ENCODE assay signal across 16 cellular contexts in genomic region chr3:23075478-23075877, GRCh38.
A peak's percentile ranks its signal among the peaks of the same experiment; 100 is the strongest.
DNase-seq lines count a peak whose midpoint lies in the region; TF ChIP-seq lines count a peak whose summit lies in the region.
"Had no signal": no experiment of that assay in that cellular context is flagged by ENCODE, and none has a peak within 500 bp of the region (broad histone marks: within the 10 kb centered on the region; RNA-seq: fewer than 3 reads in every experiment).

No MANE protein-coding gene starts in this region.

- peak; percentile 2 for DNase-seq in GM04504 (ENCODE audit: low read depth)
- DNase-seq in RPMI7951 (ENCODE audit: low read depth): peak; percentile 61
- DNase-seq in fibroblast of pulmonary artery (ENCODE audit: low read depth): peak; percentile 86
- peak; percentile 91 for DNase-seq in retinal pigment epithelial cell (ENCODE audit: low read depth)
- DNase-seq in NCI-H748 treated with DMSO at 0.1 percent for 48 hours (lab: John Stamatoyannopoulos, UW): no peak
- DNase-seq in NCI-H2107 treated with DMSO at 0.1 percent for 48 hours (lab: John Stamatoyannopoulos, UW; ENCODE audit: unreplicated experiment): no peak
- no peak for DNase-seq in activated CD4-positive, alpha-beta T cell treated with anti-CD3 and anti-CD28 coated beads for 48 hours
- DNase-seq: activated CD8-positive, alpha-beta memory T cell treated with anti-CD3 and anti-CD28 coated beads, Interleukin-2, amount 50 U/mL, for 4 hours; activated naive CD4-positive, alpha-beta T cell; CD4-positive, alpha-beta memory T cell; GOT3; islet precursor cell; NCI-H2081 treated with DMSO at 0.1 percent for 48 hours; stimulated activated CD4-positive, alpha-beta T cell treated with anti-CD3 and anti-CD28 coated beads, Interleukin-4, amount 100 ng/mL, for 24 hours had no signal

- no peak for TF ChIP-seq CTCF in fibroblast of pulmonary artery (IDR thresholded peaks at IDR 0.05; ENCODE audit: low read length, missing control alignments)
- no peak for TF ChIP-seq CTCF in retinal pigment epithelial cell (conservative IDR thresholded peaks at IDR 0.05; ENCODE audit: low read depth, low read length)

- H3K4me3 ChIP-seq in fibroblast of pulmonary artery (replicated peaks; ENCODE audit: low read depth, low read length) (no peak overlapping the region), retinal pigment epithelial cell (ENCODE audit: low read length) (no peak overlapping the region)
- H3K4me3 ChIP-seq: GM12878, thoracic aorta had no signal

Comparison
In these comparisons a context has a peak if more than half of its experiments do, and no peak if none do; other contexts are left out.
1. DNase-seq: peak in GM04504 (single experiment), RPMI7951 (single experiment), fibroblast of pulmonary artery (single experiment) and retinal pigment epithelial cell (single experiment); none in NCI-H748 treated with DMSO at 0.1 percent for 48 hours (single experiment), NCI-H2107 treated with DMSO at 0.1 percent for 48 hours (single experiment) and activated CD4-positive, alpha-beta T cell treated with anti-CD3 and anti-CD28 coated beads for 48 hours (single experiment).